8 cellular contexts compared by ENCODE assay signal in the genomic region with DNA sequence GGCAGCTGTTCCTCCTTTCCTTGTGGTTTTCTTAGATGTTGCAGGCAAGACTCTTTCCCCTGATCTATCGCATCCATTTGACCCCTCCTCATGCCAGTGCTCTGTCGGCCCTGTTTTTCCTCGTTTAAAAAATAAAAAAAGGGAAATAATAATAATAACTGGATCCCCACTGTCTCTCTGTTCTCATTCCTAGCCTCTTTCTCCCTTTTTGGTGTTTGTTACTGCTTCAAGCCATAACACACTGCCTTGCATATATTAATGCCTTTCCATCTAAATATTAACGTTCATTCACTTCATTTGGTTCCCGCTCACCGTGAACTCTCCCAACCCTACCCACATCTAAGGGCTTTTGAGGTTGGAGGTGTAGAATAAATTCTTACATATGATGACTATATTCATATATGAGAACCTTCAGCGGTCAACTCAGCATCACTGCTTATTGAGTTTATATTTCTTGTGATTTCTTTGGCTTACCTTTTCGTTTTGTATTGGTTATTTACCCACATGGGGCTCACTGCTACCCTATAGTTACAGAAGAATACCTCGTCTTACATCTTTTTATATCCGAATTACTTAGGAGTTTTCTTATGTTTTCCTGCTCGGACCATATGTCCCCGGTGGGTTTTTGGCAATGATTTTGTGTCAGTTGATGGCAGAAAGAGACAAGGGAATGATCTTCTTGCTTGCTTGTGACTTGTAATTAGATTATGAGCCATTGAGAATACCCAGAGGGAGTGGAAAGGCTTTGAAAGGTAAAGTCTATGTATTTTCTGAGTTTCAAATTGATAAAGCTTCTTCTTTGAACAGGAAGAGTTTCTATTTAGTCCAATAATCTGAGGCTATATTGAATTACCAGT. TPM values are rescaled to one million over a fixed set of nuclear protein-coding genes. Genes with fewer than 3 reads are reported as not detected.
DNase-seq lines count a peak whose midpoint lies in the region; ATAC-seq and TF ChIP-seq lines count a peak whose summit lies in the region.

No MANE protein-coding gene starts in this region.

- peak overlapping the region; percentile 89 for H3K9ac ChIP-seq in HUES6 (ENCODE audit: low read length)
- H3K9ac ChIP-seq in iPS-20b (ENCODE audit: low read depth, low read length): peak overlapping the region; percentile 88; the same call in 1 of the 2 replicates

- H3K36me3 ChIP-seq in HUES6 (ENCODE audit: control insufficient read depth, insufficient read depth, low read length) (no peaks in the 10 kb centered on the region), adrenal gland (replicated peaks in 1 of 2) (no peaks in the 10 kb centered on the region), iPS-20b (ENCODE audit: insufficient read depth, low read depth, low read length) (no peaks in the 10 kb centered on the region)

- DNase-seq in GM03348 (ENCODE audit: low spot score): peak; percentile 39
- no peak for DNase-seq in adrenal gland
- DNase-seq in superior temporal gyrus (ENCODE audit: extremely low spot score): peak; percentile 74
- no peak for DNase-seq in kidney glomerular epithelial cell (lab: John Stamatoyannopoulos, UW)
- no peak for DNase-seq in posterior vena cava (ENCODE audit: low spot score)

- no peaks in the 10 kb centered on the region for H3K9me3 ChIP-seq in HUES6 (ENCODE audit: control insufficient read depth, insufficient read depth, low read depth, low read length)
- no peaks in the 10 kb centered on the region for H3K9me3 ChIP-seq in adrenal gland (replicated peaks in 1 of 3)
- H3K9me3 ChIP-seq in iPS-20b (ENCODE audit: insufficient read depth, low read depth, low read length): no peaks in the 10 kb centered on the region

- H3K27ac ChIP-seq in HUES6 (ENCODE audit: low read depth, low read length) (no peak overlapping the region), adrenal gland (peak overlapping the region in 4 of 5 donors; percentile 78 to 98 (median 93)), iPS-20b (ENCODE audit: low read length) (no peak overlapping the region)

- H3K4me3 ChIP-seq in HUES6 (ENCODE audit: low read depth, low read length) (peak overlapping the region; percentile 97), adrenal gland (peak overlapping the region; percentile 5 to 64 (median 61)), iPS-20b (ENCODE audit: low read length) (peak overlapping the region; percentile 89)

- peak; percentile 29 for ATAC-seq in GM21447 (IDR thresholded peaks at IDR 0.05; ENCODE audit: unreplicated experiment)

- WGBS in adrenal gland, 4 donors: 10 to 14% (median 12%) methylated on average over 12 of the region's 12 CpGs

- H3K4me1 ChIP-seq in HUES6 (ENCODE audit: control insufficient read depth, insufficient read depth, low read length): no peaks in the 10 kb centered on the region
- peaks cover 0 to 32% of the 10 kb centered on the region in 2 donors for H3K4me1 ChIP-seq in adrenal gland (replicated peaks in 1 of 2)
- H3K4me1 ChIP-seq in iPS-20b (ENCODE audit: insufficient read depth, low read length): peaks cover 7% of the 10 kb centered on the region; the same call in 1 of the 2 replicates

- intact Hi-C loops in adrenal gland (cut with DNase I): no loop called here
- intact Hi-C loops in posterior vena cava (cut with DNase I): no loop called here

- TF ChIP-seq CTCF in adrenal gland (IDR thresholded peaks at IDR 0.05): no peak

- TF ChIP-seq POLR2A in adrenal gland (IDR thresholded peaks at IDR 0.05): no peak

- no peaks in the 10 kb centered on the region for H3K27me3 ChIP-seq in HUES6 (ENCODE audit: control insufficient read depth, insufficient read depth, low read length)
- H3K27me3 ChIP-seq in adrenal gland: no peaks in the 10 kb centered on the region
- H3K27me3 ChIP-seq in iPS-20b (ENCODE audit: insufficient read depth, low read length): no peaks in the 10 kb centered on the region

RNA-seq across cellular contexts. Expression of gene ATG4C, which starts 0.8 kb away (rescaled TPM):
- total RNA-seq in adrenal gland: 10 to 100 TPM in 3 of 8 donors, 1 to 10 TPM in 5; 5.0 to 16.1 (median 9.0) TPM
- 10 to 100 TPM in 1 of 3 donors, 1 to 10 TPM in 2; 2.1 to 11.7 (median 5.6) TPM for polyA plus RNA-seq in adrenal gland
- 10 to 100 TPM; 10.5 to 14.5 TPM for total RNA-seq in posterior vena cava

Comparison
In these comparisons a context has a peak if more than half of its experiments do, and no peak if none do; other contexts are left out.
1. DNase-seq: peak in GM03348 (single experiment) and superior temporal gyrus (single experiment); none in adrenal gland (0 of 7), kidney glomerular epithelial cell (single experiment) and posterior vena cava (single experiment).
2. H3K27ac ChIP-seq: peak in adrenal gland (4 of 5); none in HUES6 (single experiment) and iPS-20b (single experiment).
3. Peak in every context shown above with its lines, with median percentiles within 50 percentile points of each other: H3K4me3 ChIP-seq.